In genomic region chr5:172740483-172741205, GRCh38 we compare ENCODE assay signal across 8 cellular contexts. TPM values are rescaled to one million over a fixed set of nuclear protein-coding genes. Genes with fewer than 3 reads are reported as not detected.
DNase-seq lines count a peak whose midpoint lies in the region; ATAC-seq and TF ChIP-seq lines count a peak whose summit lies in the region.

No MANE protein-coding gene starts in this region.

- peak in 3 of 4 donors; percentile 39 to 61 (median 41) for ATAC-seq in right lobe of liver

- in situ Hi-C loops in brain microvascular endothelial cell (cut with HindIII; ENCODE audit: low pct_ligation_motif_present, low sequenced_read_pairs): no loop called here

- peak in 1 of 2 donors; percentile 11 for TF ChIP-seq EP300 in tibial nerve (IDR thresholded peaks at IDR 0.05)

- peak; percentile 68 for DNase-seq in DMS53 (lab: John Stamatoyannopoulos, UW)
- no peak for DNase-seq in DMS53 treated with DMSO at 0.1 percent for 48 hours (lab: John Stamatoyannopoulos, UW; ENCODE audit: unreplicated experiment)
- DNase-seq in brain microvascular endothelial cell: peak; percentile 94
- DNase-seq in right lobe of liver: no peak
- DNase-seq in tibial nerve (ENCODE audit: low spot score in 2 of 2): no peak
- DNase-seq in NCI-H526 (lab: John Stamatoyannopoulos, UW): no peak
- no peak for DNase-seq in retina
- DNase-seq in testis: no peak

- TF ChIP-seq POLR2A in right lobe of liver (IDR thresholded peaks at IDR 0.05) (no peak), tibial nerve (IDR thresholded peaks at IDR 0.05) (no peak), testis (IDR thresholded peaks at IDR 0.05) (no peak)

- H3K27ac ChIP-seq in brain microvascular endothelial cell (peak overlapping the region; percentile 72), right lobe of liver (peak overlapping the region in 1 of 3 donors; percentile 29), tibial nerve (peak overlapping the region; percentile 37 to 91 (median 78)), testis (peak overlapping the region in 1 of 2 donors; percentile 24)

- H3K36me3 ChIP-seq in brain microvascular endothelial cell (replicated peaks) (no peaks in the 10 kb centered on the region), right lobe of liver (no peaks in the 10 kb centered on the region), tibial nerve (no peaks in the 10 kb centered on the region), testis (ENCODE audit: low read depth, missing control alignments) (no peaks in the 10 kb centered on the region)

- H3K9me3 ChIP-seq in right lobe of liver: no peaks in the 10 kb centered on the region
- H3K9me3 ChIP-seq in tibial nerve: no peaks in the 10 kb centered on the region
- no peaks in the 10 kb centered on the region for H3K9me3 ChIP-seq in testis

- H3K27me3 ChIP-seq in brain microvascular endothelial cell (replicated peaks) (no peaks in the 10 kb centered on the region), right lobe of liver (no peaks in the 10 kb centered on the region), tibial nerve (no peaks in the 10 kb centered on the region), testis (no peaks in the 10 kb centered on the region)

- intact Hi-C loops in right lobe of liver (cut with DNase I): no loop called here
- intact Hi-C loops in testis (cut with DNase I; ENCODE audit: low total_unique reads): no loop called here

- no peak for TF ChIP-seq CTCF in brain microvascular endothelial cell (IDR thresholded peaks at IDR 0.05; ENCODE audit: low read depth, low read length, missing control alignments)
- no peak for TF ChIP-seq CTCF in right lobe of liver (IDR thresholded peaks at IDR 0.05)
- no peak for TF ChIP-seq CTCF in tibial nerve (IDR thresholded peaks at IDR 0.05)
- no peak for TF ChIP-seq CTCF in testis (IDR thresholded peaks at IDR 0.05)

- WGBS in right lobe of liver (ENCODE audit: insufficient coverage, low coverage, low lambda C conversion rate, missing lambda C conversion rate): 62% methylated on average over 11 of the region's 15 CpGs
- 54 to 59% methylated on average over 12 to 15 of the region's 15 CpGs for WGBS in tibial nerve, 2 donors
- WGBS in testis, 2 donors: 78 to 84% methylated on average over 15 of the region's 15 CpGs

- H3K4me3 ChIP-seq in brain microvascular endothelial cell (ENCODE audit: low read depth, low read length): no peak overlapping the region
- no peak overlapping the region for H3K4me3 ChIP-seq in right lobe of liver
- H3K4me3 ChIP-seq in tibial nerve: no peak overlapping the region
- no peak overlapping the region for H3K4me3 ChIP-seq in testis

- H3K4me1 ChIP-seq in right lobe of liver (no peaks in the 10 kb centered on the region), tibial nerve (peaks cover 0 to 16% (median 10%) of the 10 kb centered on the region in 4 donors), testis (peaks cover 5% of the 10 kb centered on the region)

RNA-seq across cellular contexts. Expression of gene DUSP1, which starts 30.4 kb away (rescaled TPM):
- total RNA-seq in right lobe of liver (100 to 1,000 TPM; 106 to 407 (median 232) TPM), tibial nerve (1,000 to 10,000 TPM; 1,787 to 2,412 (median 1,885) TPM), testis (100 to 1,000 TPM; 159 to 172 TPM)
- 86.2 TPM for polyA plus RNA-seq in testis (ENCODE audit: insufficient read depth, low read depth, low replicate concordance)

Comparison
In these comparisons a context has a peak if more than half of its experiments do, and no peak if none do; other contexts are left out.
1. DNase-seq: peak in DMS53 (single experiment) and brain microvascular endothelial cell (single experiment); none in DMS53 treated with DMSO at 0.1 percent for 48 hours (single experiment), right lobe of liver (0 of 3), tibial nerve (0 of 2), NCI-H526 (0 of 2), retina (single experiment) and testis (single experiment).
2. RNA of gene DUSP1, which starts 30.4 kb away (total RNA-seq): 1,787 to 2,412 TPM in tibial nerve; 106 to 407 TPM in right lobe of liver and 159 to 172 TPM in testis; every median in the first group is over 4 times any median in the second.